In genomic region chr4:145176641-145177432, GRCh38 we compare ENCODE assay signal across 9 cellular contexts. TPM values are rescaled to one million over a fixed set of nuclear protein-coding genes. Genes with fewer than 3 reads are reported as not detected.
DNase-seq lines count a peak whose midpoint lies in the region; ATAC-seq and TF ChIP-seq lines count a peak whose summit lies in the region.
"Had no signal": no experiment of that assay in that cellular context is flagged by ENCODE, and none has a peak within 500 bp of the region (broad histone marks: within the 10 kb centered on the region; RNA-seq: fewer than 3 reads in every experiment).

No MANE protein-coding gene starts in this region.

- H3K36me3 ChIP-seq in OCI-LY1 (ENCODE audit: insufficient read depth, low read length) (peaks cover 40% of the 10 kb centered on the region), endodermal cell (ENCODE audit: control insufficient read depth, insufficient read depth, low read length) (peaks cover 22% of the 10 kb centered on the region)

- no peak overlapping the region for H2AFZ ChIP-seq in OCI-LY1 (ENCODE audit: low read length)

- WGBS in endodermal cell (ENCODE audit: insufficient coverage in 1 of 2, insufficient read length in 1 of 2), 2 experiments = 89 to 91% methylated on average over 9 of the region's 9 CpGs

- DNase-seq in GM12865 (ENCODE audit: low read depth) (peak; percentile 31), endodermal cell (no peak), progenitor cell of endocrine pancreas (ENCODE audit: low spot score, unreplicated experiment) (no peak), CD1c-positive myeloid dendritic cell (ENCODE audit: extremely low spot score) (no peak), NCI-H510A (lab: John Stamatoyannopoulos, UW) (no peak), NCI-H146 treated with DMSO at 0.1 percent for 48 hours (lab: John Stamatoyannopoulos, UW; ENCODE audit: unreplicated experiment) (no peak)

- no peaks in the 10 kb centered on the region for H3K9me2 ChIP-seq in OCI-LY1 (ENCODE audit: low read depth, low read length)

- H3K36me3 Mint-ChIP-seq in endodermal cell (ENCODE audit: low read depth) (peaks cover 22% of the 10 kb centered on the region), progenitor cell of endocrine pancreas (ENCODE audit: insufficient read depth) (peaks cover 15% of the 10 kb centered on the region)

- H3K4me3 Mint-ChIP-seq in endodermal cell (peak overlapping the region; percentile 91), progenitor cell of endocrine pancreas (ENCODE audit: low read depth) (peak overlapping the region; percentile 88)

- TF ChIP-seq CTCF in GM12865 (IDR thresholded peaks at IDR 0.05; ENCODE audit: insufficient read depth, low read depth, low read length, missing control alignments) = no peak
- TF ChIP-seq CTCF in OCI-LY1 (IDR thresholded peaks at IDR 0.05; ENCODE audit: low read length) = no peak
- no peak for TF ChIP-seq CTCF in endodermal cell (conservative IDR thresholded peaks at IDR 0.05)
- no peak for TF ChIP-seq CTCF in progenitor cell of endocrine pancreas (IDR thresholded peaks at IDR 0.05; ENCODE audit: unreplicated experiment)

- no peak overlapping the region for H3K27ac Mint-ChIP-seq in endodermal cell
- peak overlapping the region; percentile 29 for H3K27ac Mint-ChIP-seq in progenitor cell of endocrine pancreas

- H3K27me3 ChIP-seq in OCI-LY1 (ENCODE audit: insufficient read depth, low read length) (no peaks in the 10 kb centered on the region), endodermal cell (ENCODE audit: control insufficient read depth, insufficient read depth, low read length, poor library complexity, severe bottlenecking) (no peaks in the 10 kb centered on the region)

- peaks cover 74% of the 10 kb centered on the region for H3K79me2 ChIP-seq in OCI-LY1 (ENCODE audit: insufficient read depth, low read length)

- H3K27ac ChIP-seq in OCI-LY1 (ENCODE audit: low read depth, low read length, poor library complexity, severe bottlenecking) (peak overlapping the region; percentile 88), endodermal cell (ENCODE audit: low read depth, low read length) (no peak overlapping the region)
- H3K27ac ChIP-seq: RWPE1 had no signal

- H3K4me1 Mint-ChIP-seq in endodermal cell (peaks cover 30% of the 10 kb centered on the region), progenitor cell of endocrine pancreas (ENCODE audit: low read depth) (peaks cover 21% of the 10 kb centered on the region)

- no peaks in the 10 kb centered on the region; the same call in 1 of the 2 replicates for H3F3A ChIP-seq in OCI-LY1 (ENCODE audit: insufficient read depth, low read length)

- peaks cover 30% of the 10 kb centered on the region for H3K4me1 ChIP-seq in OCI-LY1 (ENCODE audit: insufficient read depth, low read length, severe bottlenecking)
- no peaks in the 10 kb centered on the region for H3K4me1 ChIP-seq in endodermal cell (ENCODE audit: control insufficient read depth, insufficient read depth, low read length)

- no peak for ATAC-seq in GM21390 (IDR thresholded peaks at IDR 0.05; ENCODE audit: unreplicated experiment)

- no peaks in the 10 kb centered on the region for H3K9me3 Mint-ChIP-seq in endodermal cell
- H3K9me3 Mint-ChIP-seq in progenitor cell of endocrine pancreas (ENCODE audit: low read depth) = no peaks in the 10 kb centered on the region

- H3K4me3 ChIP-seq in GM12865 (ENCODE audit: low read depth, low read length) (peak overlapping the region; percentile 98), OCI-LY1 (ENCODE audit: low read depth, low read length, poor library complexity, severe bottlenecking) (peak overlapping the region; percentile 91), endodermal cell (ENCODE audit: low read length) (peak overlapping the region; percentile 91)

- H3K4me2 ChIP-seq in OCI-LY1 (ENCODE audit: low read length) = peak overlapping the region; percentile 95

- H3K9ac ChIP-seq in OCI-LY1 (ENCODE audit: low read length) = peak overlapping the region; percentile 91
- H3K9ac ChIP-seq in endodermal cell (ENCODE audit: extremely low read depth, low read length, poor library complexity, severe bottlenecking) = peak overlapping the region; percentile 56

- peaks cover 2% of the 10 kb centered on the region; the same call in 1 of the 2 replicates for H4K20me1 ChIP-seq in OCI-LY1 (ENCODE audit: insufficient read depth, low read length)

- H3K27me3 Mint-ChIP-seq in endodermal cell (ENCODE audit: insufficient read depth) (no peaks in the 10 kb centered on the region), progenitor cell of endocrine pancreas (no peaks in the 10 kb centered on the region)

- H3K9me3 ChIP-seq in OCI-LY1 (ENCODE audit: low read length) (no peaks in the 10 kb centered on the region), endodermal cell (ENCODE audit: control insufficient read depth, low read length) (no peaks in the 10 kb centered on the region)

RNA-seq across cellular contexts. Expression of gene OTUD4, which starts 3.6 kb away (rescaled TPM):
- 10 to 100 TPM; 49.6 to 55.5 TPM for total RNA-seq in endodermal cell
- polyA plus RNA-seq in endodermal cell (2013, experiment 1 of 2) = 28.3 TPM
- 26.1 TPM for polyA plus RNA-seq in endodermal cell (2013, experiment 2 of 2)
- 40.8 and 41.8 TPM in 2 replicates for total RNA-seq in progenitor cell of endocrine pancreas
